ENCODE assay signal across 8 cellular contexts in the genomic region with DNA sequence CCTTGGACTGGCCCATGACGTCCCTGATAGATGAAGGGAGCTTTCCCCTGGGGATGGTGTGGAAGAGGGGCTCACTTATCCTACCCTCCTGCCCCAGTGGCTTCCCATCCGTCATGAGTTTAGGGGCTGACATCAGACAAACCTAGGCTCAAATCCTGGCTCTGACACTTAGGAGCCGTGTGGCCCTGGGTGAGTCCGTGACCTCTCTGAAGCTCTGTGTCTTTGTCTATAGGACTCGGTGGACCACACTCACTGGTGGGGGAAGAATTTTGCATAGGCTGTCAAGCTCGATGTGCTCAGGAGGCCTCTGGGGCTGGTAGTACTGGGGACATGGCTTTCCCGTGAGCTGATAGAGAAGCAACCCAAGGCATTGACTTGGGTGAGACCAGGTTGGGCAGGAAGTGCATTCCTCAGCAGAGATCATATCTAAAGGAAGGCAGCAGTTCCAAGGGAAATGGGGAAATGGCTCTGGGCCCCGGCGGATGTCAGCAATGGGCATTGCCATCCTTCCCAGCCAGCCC. TPM values are rescaled to one million over a fixed set of nuclear protein-coding genes. Genes with fewer than 3 reads are reported as not detected.
DNase-seq lines count a peak whose midpoint lies in the region; ATAC-seq, FAIRE-seq and TF ChIP-seq lines count a peak whose summit lies in the region.
"Had no signal": no experiment of that assay in that cellular context is flagged by ENCODE, and none has a peak within 500 bp of the region (broad histone marks: within the 10 kb centered on the region; RNA-seq: fewer than 3 reads in every experiment).

No MANE protein-coding gene starts in this region.

- no peak overlapping the region for H3K4me3 ChIP-seq in SJSA1
- H3K4me3 ChIP-seq in endothelial cell of umbilical vein (replicated peaks in 1 of 3; ENCODE audit: insufficient read depth in 1 of 3, low read depth in 1 of 3, low read length in 3 of 3): peak overlapping the region in 2 of 3 experiments; percentile 10 to 13
- peak overlapping the region in 1 of 4 donors; percentile 98 for H3K4me3 ChIP-seq in gastrocnemius medialis

- H3K27me3 ChIP-seq in SJSA1 (replicated peaks): no peaks in the 10 kb centered on the region
- H3K27me3 ChIP-seq in endothelial cell of umbilical vein (ENCODE audit: control insufficient read depth in 2 of 2, insufficient read depth in 2 of 2, low read length in 2 of 2): no peaks in the 10 kb centered on the region
- H3K27me3 ChIP-seq in gastrocnemius medialis: no peaks in the 10 kb centered on the region

- no peaks in the 10 kb centered on the region for H3K9me1 ChIP-seq in endothelial cell of umbilical vein (replicated peaks; ENCODE audit: control insufficient read depth, extremely low read depth, insufficient read depth, low read length)

- H4K20me1 ChIP-seq in endothelial cell of umbilical vein (replicated peaks; ENCODE audit: control insufficient read depth, extremely low read depth, insufficient read depth, low read length): no peaks in the 10 kb centered on the region

- TF ChIP-seq CTCF in endothelial cell of umbilical vein (IDR thresholded peaks at IDR 0.05; ENCODE audit: extremely low read depth in 1 of 2, insufficient read depth in 1 of 2, low read depth in 1 of 2, low read length in 2 of 2) (no peak), gastrocnemius medialis (IDR thresholded peaks at IDR 0.05 in 4 of 5, conservative IDR thresholded peaks at IDR 0.05 in 1 of 5) (no peak)

- dilution Hi-C loops in endothelial cell of umbilical vein (cut with MboI; ENCODE audit: extremely low pct_ligation_motif_present, low sequenced_read_pairs): no loop called here

- DNase-seq in GM19239 (ENCODE audit: insufficient read length, low spot score): peak; percentile 56
- no peak for DNase-seq in SJSA1 (ENCODE audit: low read depth in 1 of 2, low spot score in 2 of 2)
- peak; percentile 53 for DNase-seq in endothelial cell of umbilical vein (ENCODE audit: low read depth, low spot score)
- no peak for DNase-seq in gastrocnemius medialis
- no peak for DNase-seq in HCEC 1CT

- H3K27ac ChIP-seq in SJSA1 (peak overlapping the region; percentile 87), endothelial cell of umbilical vein (ENCODE audit: insufficient read depth, low read depth, low read length) (peak overlapping the region; percentile 74), gastrocnemius medialis (peak overlapping the region; percentile 86 to 98 (median 94))

- no peaks in the 10 kb centered on the region for H3K9me3 ChIP-seq in SJSA1 (replicated peaks)
- H3K9me3 ChIP-seq in endothelial cell of umbilical vein (replicated peaks; ENCODE audit: control insufficient read depth, insufficient read depth, low read length): no peaks in the 10 kb centered on the region
- H3K9me3 ChIP-seq in gastrocnemius medialis: no peaks in the 10 kb centered on the region

- CTCF ChIA-PET in endothelial cell of umbilical vein (lab: Charles Lee): interaction anchor here (0.6 to 2.1 kb wide), 7 partner anchors 21 to 166 kb away, joined by 3 to 17 read pairs (median 4); a partner anchor contains a TSS

- H3K4me1 ChIP-seq in SJSA1 (replicated peaks) (peaks cover 23% of the 10 kb centered on the region), endothelial cell of umbilical vein (ENCODE audit: control insufficient read depth, extremely low read depth, insufficient read depth, low read length) (peaks cover 25% of the 10 kb centered on the region), gastrocnemius medialis (peaks cover 12 to 18% of the 10 kb centered on the region in 2 donors)

- ATAC-seq in gastrocnemius medialis (no peak), HG03521 (IDR thresholded peaks at IDR 0.05; ENCODE audit: unreplicated experiment) (no peak), GM18519 (IDR thresholded peaks at IDR 0.05; ENCODE audit: low FRiP score, unreplicated experiment) (no peak)
- ATAC-seq: left colon had no signal

- intact Hi-C loops in endothelial cell of umbilical vein (cut with micrococcal nuclease) (loop anchor here (2.0 kb wide), 2 partner anchors 24 to 40 kb away; no protein-coding TSS in a partner anchor), gastrocnemius medialis (cut with DNase I; ENCODE audit: low total_unique reads) (loop anchor here (5.0 kb wide), 1 partner anchor 38 kb away; no protein-coding TSS in a partner anchor)

- no peak for TF ChIP-seq POLR2A in endothelial cell of umbilical vein (IDR thresholded peaks at IDR 0.05; ENCODE audit: low read depth, low read length)
- TF ChIP-seq POLR2A in gastrocnemius medialis (IDR thresholded peaks at IDR 0.05): no peak

- peaks cover 17% of the 10 kb centered on the region for H3K79me2 ChIP-seq in endothelial cell of umbilical vein (ENCODE audit: control insufficient read depth, insufficient read depth, low read length)

- no peak overlapping the region for H2AFZ ChIP-seq in endothelial cell of umbilical vein (ENCODE audit: low read depth, low read length)

- H3K9ac ChIP-seq in endothelial cell of umbilical vein (replicated peaks; ENCODE audit: extremely low read depth, insufficient read depth, low read length): peak overlapping the region; percentile 86

- H3K4me2 ChIP-seq in endothelial cell of umbilical vein (ENCODE audit: insufficient read depth, low read length): peak overlapping the region; percentile 72

- POLR2A ChIA-PET in endothelial cell of umbilical vein (lab: Charles Lee): no interaction called here

- no TSS peak for BruUV-seq in endothelial cell of umbilical vein (replicated peaks; lab: Mats Ljungman, UMichigan)

- in situ Hi-C loops in gastrocnemius medialis (cut with MboI; ENCODE audit: low sequenced_read_pairs in 4 of 4): no loop called here

- FAIRE-seq in GM19239 (lab: Jason Lieb, UNC) (peak; percentile 83), endothelial cell of umbilical vein (lab: Jason Lieb, UNC) (peak; percentile 98)

- H3K36me3 ChIP-seq in SJSA1 (peaks cover 7% of the 10 kb centered on the region), endothelial cell of umbilical vein (ENCODE audit: control insufficient read depth in 2 of 2, extremely low read depth in 1 of 2, insufficient read depth in 2 of 2, low read length in 2 of 2) (no peaks in the 10 kb centered on the region), gastrocnemius medialis (no peaks in the 10 kb centered on the region)

RNA-seq across cellular contexts. Expression of a gene that starts 17.4 kb away (rescaled TPM):
- total RNA-seq in SJSA1 (2014; rRNA removed; shearing (Covaris generic)): 4.9 and 9.9 TPM in 2 replicates
- total RNA-seq in endothelial cell of umbilical vein (not detected in 2 replicates), gastrocnemius medialis (under 1 TPM in 1 of 4 donors, not detected in 3; 0.32 TPM)
- 0.19 TPM in 1 of 2 replicates, not detected in the other for polyA plus RNA-seq in endothelial cell of umbilical vein
- not detected in 2 replicates for polyA plus RNA-seq in endothelial cell of umbilical vein (2011; cell fraction: cytosol; rRNA removed)
- polyA plus RNA-seq in endothelial cell of umbilical vein (2011; cell fraction: nucleus; rRNA removed): not detected in 2 replicates
- polyA plus RNA-seq in endothelial cell of umbilical vein (2012): not detected in 2 replicates
- polyA minus RNA-seq in endothelial cell of umbilical vein: not detected in 2 replicates
- 15.0 TPM for polyA minus RNA-seq in endothelial cell of umbilical vein (2011; cell fraction: cytosol; rRNA and poly(A)+ RNA removed)
- not detected in 2 replicates for polyA minus RNA-seq in endothelial cell of umbilical vein (2011; cell fraction: nucleus; rRNA and poly(A)+ RNA removed)

RNA-seq across cellular contexts. Expression of a gene that starts 20.8 kb away (rescaled TPM):
- 30.1 and 86.8 TPM in 2 replicates for total RNA-seq in SJSA1 (2014; rRNA removed; shearing (Covaris generic))
- total RNA-seq in endothelial cell of umbilical vein: 130 and 136 TPM in 2 replicates
- 94.2 and 97.7 TPM in 2 replicates for polyA plus RNA-seq in endothelial cell of umbilical vein
- 73.7 and 79.5 TPM in 2 replicates for polyA plus RNA-seq in endothelial cell of umbilical vein (2011; cell fraction: cytosol; rRNA removed)
- 131 and 148 TPM in 2 replicates for polyA plus RNA-seq in endothelial cell of umbilical vein (2011; cell fraction: nucleus; rRNA removed)
- 104 and 142 TPM in 2 replicates for polyA plus RNA-seq in endothelial cell of umbilical vein (2012)
- 137 and 159 TPM in 2 replicates for polyA minus RNA-seq in endothelial cell of umbilical vein
- 66.6 TPM for polyA minus RNA-seq in endothelial cell of umbilical vein (2011; cell fraction: cytosol; rRNA and poly(A)+ RNA removed)
- 37.4 and 48.8 TPM in 2 replicates for polyA minus RNA-seq in endothelial cell of umbilical vein (2011; cell fraction: nucleus; rRNA and poly(A)+ RNA removed)
- total RNA-seq in gastrocnemius medialis: 100 to 1,000 TPM in 2 of 4 donors, 10 to 100 TPM in 2; 51.1 to 168 (median 105) TPM

RNA-seq across cellular contexts. Expression of a gene that starts 35.7 kb away (rescaled TPM):
- 28.1 and 36.6 TPM in 2 replicates for total RNA-seq in SJSA1 (2014; rRNA removed; shearing (Covaris generic))
- total RNA-seq in endothelial cell of umbilical vein (5.0 and 5.9 TPM in 2 replicates), gastrocnemius medialis (10 to 100 TPM in 3 of 4 donors, 1 to 10 TPM in 1; 7.3 to 18.1 (median 13.4) TPM)
- polyA plus RNA-seq in endothelial cell of umbilical vein: 9.2 and 9.8 TPM in 2 replicates
- 8.2 and 9.1 TPM in 2 replicates for polyA plus RNA-seq in endothelial cell of umbilical vein (2011; cell fraction: cytosol; rRNA removed)
- polyA plus RNA-seq in endothelial cell of umbilical vein (2011; cell fraction: nucleus; rRNA removed): 3.4 and 3.6 TPM in 2 replicates
- 4.6 and 4.9 TPM in 2 replicates for polyA plus RNA-seq in endothelial cell of umbilical vein (2012)
- polyA minus RNA-seq in endothelial cell of umbilical vein: 4.6 and 6.4 TPM in 2 replicates
- polyA minus RNA-seq in endothelial cell of umbilical vein (2011; cell fraction: cytosol; rRNA and poly(A)+ RNA removed): 5.0 TPM
- polyA minus RNA-seq in endothelial cell of umbilical vein (2011; cell fraction: nucleus; rRNA and poly(A)+ RNA removed): 0.53 and 0.82 TPM in 2 replicates

RNA-seq across cellular contexts. Expression of a gene that starts 38.7 kb away (rescaled TPM):
- total RNA-seq in SJSA1 (2014; rRNA removed; shearing (Covaris generic)): 15.2 and 19.2 TPM in 2 replicates
- 23.1 and 25.7 TPM in 2 replicates for total RNA-seq in endothelial cell of umbilical vein
- polyA plus RNA-seq in endothelial cell of umbilical vein: 5.9 and 6.7 TPM in 2 replicates
- 8.3 and 8.6 TPM in 2 replicates for polyA plus RNA-seq in endothelial cell of umbilical vein (2011; cell fraction: cytosol; rRNA removed)
- polyA plus RNA-seq in endothelial cell of umbilical vein (2011; cell fraction: nucleus; rRNA removed): 26.1 and 35.5 TPM in 2 replicates
- 17.3 TPM in 2 replicates for polyA plus RNA-seq in endothelial cell of umbilical vein (2012)
- polyA minus RNA-seq in endothelial cell of umbilical vein: 6.4 and 7.1 TPM in 2 replicates
- 45.5 TPM for polyA minus RNA-seq in endothelial cell of umbilical vein (2011; cell fraction: cytosol; rRNA and poly(A)+ RNA removed)
- polyA minus RNA-seq in endothelial cell of umbilical vein (2011; cell fraction: nucleus; rRNA and poly(A)+ RNA removed): 8.1 and 9.4 TPM in 2 replicates
- 10 to 100 TPM; 16.8 to 24.1 (median 19.9) TPM for total RNA-seq in gastrocnemius medialis

RNA-seq across cellular contexts. Expression of a gene that starts 49.6 kb away (rescaled TPM):
- 123 and 210 TPM in 2 replicates for total RNA-seq in SJSA1 (2014; rRNA removed; shearing (Covaris generic))
- 425 and 459 TPM in 2 replicates for total RNA-seq in endothelial cell of umbilical vein
- 186 and 187 TPM in 2 replicates for polyA plus RNA-seq in endothelial cell of umbilical vein
- 184 and 201 TPM in 2 replicates for polyA plus RNA-seq in endothelial cell of umbilical vein (2011; cell fraction: cytosol; rRNA removed)
- polyA plus RNA-seq in endothelial cell of umbilical vein (2011; cell fraction: nucleus; rRNA removed): 1,067 and 1,150 TPM in 2 replicates
- 204 and 280 TPM in 2 replicates for polyA plus RNA-seq in endothelial cell of umbilical vein (2012)
- polyA minus RNA-seq in endothelial cell of umbilical vein: 170 and 173 TPM in 2 replicates
- 90.8 TPM for polyA minus RNA-seq in endothelial cell of umbilical vein (2011; cell fraction: cytosol; rRNA and poly(A)+ RNA removed)
- polyA minus RNA-seq in endothelial cell of umbilical vein (2011; cell fraction: nucleus; rRNA and poly(A)+ RNA removed): 213 and 219 TPM in 2 replicates
- 10 to 100 TPM; 67.3 to 88.2 (median 76.6) TPM for total RNA-seq in gastrocnemius medialis

Comparison
In these comparisons a context has a peak if more than half of its experiments do, and no peak if none do; other contexts are left out.
1. DNase-seq: peak in GM19239 (single experiment) and endothelial cell of umbilical vein (single experiment); none in SJSA1 (0 of 2), gastrocnemius medialis (0 of 2) and HCEC 1CT (single experiment).
2. Peak in every context shown above with its lines, with median percentiles within 50 percentile points of each other: H3K27ac ChIP-seq.